In the genomic region with DNA sequence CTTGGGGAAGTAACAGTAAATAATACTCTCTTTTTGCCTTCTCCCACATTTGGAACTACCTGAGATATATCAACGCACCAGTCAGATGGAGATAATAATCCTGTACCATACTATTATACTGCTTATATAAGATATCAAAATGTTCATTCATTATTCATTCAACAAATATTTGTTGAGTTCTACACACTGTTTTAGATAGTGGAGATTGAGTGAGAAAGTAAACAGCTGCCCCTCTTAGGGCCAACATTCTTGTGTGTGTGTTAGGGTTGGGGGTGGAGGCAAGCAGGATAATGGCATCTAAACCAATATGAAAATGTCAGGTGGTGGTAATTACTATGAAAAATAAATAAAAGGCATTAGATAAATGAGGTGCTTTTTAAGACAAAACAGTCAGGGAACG, we compare ENCODE assay signal across 21 cellular contexts. TPM values are rescaled to one million over a fixed set of nuclear protein-coding genes. Genes with fewer than 3 reads are reported as not detected.
DNase-seq lines count a peak whose midpoint lies in the region; ATAC-seq and TF ChIP-seq lines count a peak whose summit lies in the region.
"Had no signal": no experiment of that assay in that cellular context is flagged by ENCODE, and none has a peak within 500 bp of the region (broad histone marks: within the 10 kb centered on the region; RNA-seq: fewer than 3 reads in every experiment).

No MANE protein-coding gene starts in this region.

- peaks cover 41% of the 10 kb centered on the region for H3K36me3 Mint-ChIP-seq in activated CD4-positive, alpha-beta T cell treated with anti-CD3 and anti-CD28 coated beads, Interleukin-2, amount 10 ng/mL, durations not matched to agents 24 days and 14 days (ENCODE audit: low read depth)
- H3K36me3 Mint-ChIP-seq in endodermal cell (ENCODE audit: low read depth): peaks cover 27% of the 10 kb centered on the region

- peak overlapping the region; percentile 10 for H3K27ac Mint-ChIP-seq in activated CD4-positive, alpha-beta T cell treated with anti-CD3 and anti-CD28 coated beads, Interleukin-2, amount 10 ng/mL, durations not matched to agents 24 days and 14 days
- peak overlapping the region; percentile 9 for H3K27ac Mint-ChIP-seq in endodermal cell
- H3K27ac Mint-ChIP-seq: CD4-positive, alpha-beta T cell had no signal

- H3K4me1 ChIP-seq in endodermal cell (ENCODE audit: control insufficient read depth, insufficient read depth, low read length): no peaks in the 10 kb centered on the region
- H3K4me1 ChIP-seq: A549, BE2C had no signal

- H3K36me3 ChIP-seq in endodermal cell (ENCODE audit: control insufficient read depth, insufficient read depth, low read length) (peaks cover 37% of the 10 kb centered on the region), brain microvascular endothelial cell (replicated peaks) (peaks cover 3% of the 10 kb centered on the region)

- no peaks in the 10 kb centered on the region for H3K9me3 ChIP-seq in endodermal cell (ENCODE audit: control insufficient read depth, low read length)
- H3K9me3 ChIP-seq: A549; BE2C; BLaER1 treated with 17β-estradiol and CSF1 and Interleukin-3, amounts not matched to agents 10 nM and 100 nM had no signal

- no peak overlapping the region for H3K4me3 ChIP-seq in endodermal cell (ENCODE audit: low read length)
- no peak overlapping the region for H3K4me3 ChIP-seq in brain microvascular endothelial cell (ENCODE audit: low read depth, low read length)
- H3K4me3 ChIP-seq: A549; BLaER1 treated with 17β-estradiol and CSF1 and Interleukin-3, amounts not matched to agents 10 nM and 100 nM; GM23248 had no signal

- no peak overlapping the region for H3K9ac ChIP-seq in endodermal cell (ENCODE audit: extremely low read depth, low read length, poor library complexity, severe bottlenecking)
- H3K9ac ChIP-seq: BLaER1 treated with 17β-estradiol and CSF1 and Interleukin-3, amounts not matched to agents 10 nM and 100 nM; GM23248 had no signal

- H3K4me3 Mint-ChIP-seq in activated CD4-positive, alpha-beta T cell treated with anti-CD3 and anti-CD28 coated beads, Interleukin-2, amount 10 ng/mL, durations not matched to agents 24 days and 14 days: no peak overlapping the region
- H3K4me3 Mint-ChIP-seq in endodermal cell: no peak overlapping the region
- H3K4me3 Mint-ChIP-seq: CD14-positive monocyte; CD4-positive, alpha-beta T cell had no signal

- DNase-seq in NCI-H146 (lab: John Stamatoyannopoulos, UW): peak; percentile 8
- DNase-seq in NCI-H146 treated with DMSO at 0.1 percent for 48 hours (lab: John Stamatoyannopoulos, UW; ENCODE audit: unreplicated experiment): no peak
- DNase-seq in activated CD4-positive, alpha-beta T cell treated with anti-CD3 and anti-CD28 coated beads, Interleukin-2, amount 10 ng/mL, durations not matched to agents 24 days and 14 days: no peak
- no peak for DNase-seq in activated CD4-positive, alpha-beta T cell treated with anti-CD3 and anti-CD28 coated beads, Interleukin-2, amount 50 U/mL, for 48 hours
- no peak for DNase-seq in endodermal cell
- DNase-seq in brain microvascular endothelial cell: no peak
- DNase-seq: 8988T; ACHN; AML-193; BE2C; CD4-positive, alpha-beta T cell; CD8-positive, alpha-beta memory T cell; DMS 273 treated with DMSO at 0.1 percent for 48 hours; DND-41; GM23248; H7; HCEC 1CT had no signal

- no peaks in the 10 kb centered on the region for H3K27me3 Mint-ChIP-seq in activated CD4-positive, alpha-beta T cell treated with anti-CD3 and anti-CD28 coated beads, Interleukin-2, amount 10 ng/mL, durations not matched to agents 24 days and 14 days
- no peaks in the 10 kb centered on the region for H3K27me3 Mint-ChIP-seq in endodermal cell (ENCODE audit: insufficient read depth)
- H3K27me3 Mint-ChIP-seq: CD4-positive, alpha-beta T cell; CD8-positive, alpha-beta memory T cell had no signal

- H3K27me3 ChIP-seq in endodermal cell (ENCODE audit: control insufficient read depth, insufficient read depth, low read length, poor library complexity, severe bottlenecking) (no peaks in the 10 kb centered on the region), brain microvascular endothelial cell (replicated peaks) (no peaks in the 10 kb centered on the region)
- H3K27me3 ChIP-seq: BE2C; BLaER1 treated with 17β-estradiol and CSF1 and Interleukin-3, amounts not matched to agents 10 nM and 100 nM had no signal

- no peaks in the 10 kb centered on the region for H3K9me3 Mint-ChIP-seq in activated CD4-positive, alpha-beta T cell treated with anti-CD3 and anti-CD28 coated beads, Interleukin-2, amount 10 ng/mL, durations not matched to agents 24 days and 14 days
- H3K9me3 Mint-ChIP-seq in endodermal cell: no peaks in the 10 kb centered on the region
- H3K9me3 Mint-ChIP-seq: CD14-positive monocyte; CD4-positive, alpha-beta T cell; CD8-positive, alpha-beta memory T cell had no signal

- H3K27ac ChIP-seq in endodermal cell (ENCODE audit: low read depth, low read length): no peak overlapping the region
- H3K27ac ChIP-seq in brain microvascular endothelial cell: no peak overlapping the region
- H3K27ac ChIP-seq: A549; BLaER1 treated with 17β-estradiol and CSF1 and Interleukin-3, amounts not matched to agents 10 nM and 100 nM; GM23248 had no signal

- in situ Hi-C loops in brain microvascular endothelial cell (cut with HindIII; ENCODE audit: low pct_ligation_motif_present, low sequenced_read_pairs): no loop called here

- intact Hi-C loops in activated CD4-positive, alpha-beta T cell treated with anti-CD3 and anti-CD28 coated beads, Interleukin-2, amount 10 ng/mL, durations not matched to agents 24 days and 14 days (cut with micrococcal nuclease): no loop called here

- TF ChIP-seq CTCF in endodermal cell (conservative IDR thresholded peaks at IDR 0.05): no peak
- TF ChIP-seq CTCF in brain microvascular endothelial cell (IDR thresholded peaks at IDR 0.05; ENCODE audit: low read depth, low read length, missing control alignments): no peak

- no peak for ATAC-seq in GM19328 (IDR thresholded peaks at IDR 0.05; ENCODE audit: unreplicated experiment)
- ATAC-seq: A549 had no signal

- 90 to 94% methylated on average over 1 to 2 of the region's 2 CpGs for WGBS in endodermal cell (ENCODE audit: insufficient coverage in 1 of 2, insufficient read length in 1 of 2), 2 experiments

- H3K4me1 Mint-ChIP-seq in activated CD4-positive, alpha-beta T cell treated with anti-CD3 and anti-CD28 coated beads, Interleukin-2, amount 10 ng/mL, durations not matched to agents 24 days and 14 days: peaks cover 7% of the 10 kb centered on the region
- peaks cover 6% of the 10 kb centered on the region for H3K4me1 Mint-ChIP-seq in endodermal cell

RNA-seq across cellular contexts. Expression of gene MIS18BP1, which starts 14.0 kb away (rescaled TPM):
- total RNA-seq in activated CD4-positive, alpha-beta T cell treated with anti-CD3 and anti-CD28 coated beads, Interleukin-2, amount 10 ng/mL, durations not matched to agents 24 days and 14 days: 58.9 and 67.1 TPM in 2 replicates
- 10 to 100 TPM; 61.0 to 91.8 TPM for total RNA-seq in endodermal cell
- polyA plus RNA-seq in endodermal cell (2013, experiment 1 of 2): 46.4 TPM
- polyA plus RNA-seq in endodermal cell (2013, experiment 2 of 2): 59.0 TPM
